In the genomic region with DNA sequence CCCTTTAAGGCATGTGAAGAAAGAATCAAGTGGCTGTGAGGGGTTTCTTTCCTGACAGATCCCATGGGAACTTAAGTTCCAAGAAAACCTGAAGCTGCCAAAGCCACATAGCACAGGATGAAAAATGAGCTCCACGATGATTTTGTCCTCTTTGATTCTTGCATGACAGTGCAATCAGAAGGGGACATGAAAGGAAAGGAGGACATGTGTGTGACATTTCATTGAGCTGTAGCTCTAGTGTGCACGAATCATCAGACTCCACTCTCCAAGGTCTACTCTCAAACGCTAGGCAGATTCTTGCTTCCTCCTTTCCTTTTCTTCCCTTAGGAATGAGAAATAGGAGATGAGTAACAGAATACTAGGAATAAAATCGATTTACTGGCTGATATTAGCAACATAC, we compare ENCODE assay signal across 1 cellular context.
TF ChIP-seq lines count a peak whose summit lies in the region.

No MANE protein-coding gene starts in this region.

TF ChIP-seq in IMR-90, 13 proteins besides CTCF, POLR2A, EP300 and RAD21:
- TF ChIP-seq CEBPB (IDR thresholded peaks at IDR 0.05; ENCODE audit: low read depth, low read length) (no peak), RFX5 (IDR thresholded peaks at IDR 0.05; ENCODE audit: low read depth, low read length) (no peak), MXI1 (IDR thresholded peaks at IDR 0.05; ENCODE audit: borderline replicate concordance, low read depth, low read length) (no peak), MAZ (IDR thresholded peaks at IDR 0.05; ENCODE audit: borderline replicate concordance, low read depth, low read length) (no peak), CHD1 (IDR thresholded peaks at IDR 0.05; ENCODE audit: low read depth, low read length) (no peak), USF2 (IDR thresholded peaks at IDR 0.05; ENCODE audit: low read depth, low read length) (no peak), RCOR1 (IDR thresholded peaks at IDR 0.05; ENCODE audit: insufficient replicate concordance, low read length) (no peak), SMC3 (IDR thresholded peaks at IDR 0.05; ENCODE audit: low read depth, low read length) (no peak), FOS (IDR thresholded peaks at IDR 0.05; ENCODE audit: low read depth, low read length) (no peak), NFE2L2 (IDR thresholded peaks at IDR 0.05; ENCODE audit: low read depth, low read length) (no peak), BHLHE40 (IDR thresholded peaks at IDR 0.05; ENCODE audit: low read depth, low read length) (no peak), MAFK (IDR thresholded peaks at IDR 0.05; ENCODE audit: low read depth, low read length) (no peak)
- TF ChIP-seq, protein P1, sequence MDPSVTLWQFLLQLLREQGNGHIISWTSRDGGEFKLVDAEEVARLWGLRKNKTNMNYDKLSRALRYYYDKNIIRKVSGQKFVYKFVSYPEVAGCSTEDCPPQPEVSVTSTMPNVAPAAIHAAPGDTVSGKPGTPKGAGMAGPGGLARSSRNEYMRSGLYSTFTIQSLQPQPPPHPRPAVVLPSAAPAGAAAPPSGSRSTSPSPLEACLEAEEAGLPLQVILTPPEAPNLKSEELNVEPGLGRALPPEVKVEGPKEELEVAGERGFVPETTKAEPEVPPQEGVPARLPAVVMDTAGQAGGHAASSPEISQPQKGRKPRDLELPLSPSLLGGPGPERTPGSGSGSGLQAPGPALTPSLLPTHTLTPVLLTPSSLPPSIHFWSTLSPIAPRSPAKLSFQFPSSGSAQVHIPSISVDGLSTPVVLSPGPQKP (IDR thresholded peaks at IDR 0.05; ENCODE audit: borderline replicate concordance, low read depth, low read length) = no peak
